ENCODE assay signal across 2 cellular contexts in genomic region chr1:241659016-241659415, GRCh38.
TF ChIP-seq lines count a peak whose summit lies in the region.

No MANE protein-coding gene starts in this region.

TF ChIP-seq in HEK293, 187 proteins besides CTCF, POLR2A, EP300 and RAD21:
- TF ChIP-seq ZNF146 (tag by site-specific recombination; IDR thresholded peaks at IDR 0.05) (peak; percentile 68), ZNF580 (tag by site-specific recombination; IDR thresholded peaks at IDR 0.05) (peak; percentile 41; the same call in 1 of the 2 replicates)

TF ChIP-seq in K562, 482 proteins besides CTCF, POLR2A, EP300 and RAD21:
- peak; percentile 39 for TF ChIP-seq RBM25 (IDR thresholded peaks at IDR 0.05; ENCODE audit: low read depth, low read length, severe bottlenecking)
- peak; percentile 61; the same call in 1 of the 2 replicates for TF ChIP-seq BCOR (IDR thresholded peaks at IDR 0.05)
- TF ChIP-seq ZNF146 (CRISPR knock-in tag; IDR thresholded peaks at IDR 0.05; ENCODE audit: unreplicated experiment): peak; percentile 62
TF ChIP-seq in K562: peak in this region for 3; not testable (repeated sequence) for 479.
